Comparison of ENCODE assay signal across 1 cellular context in the genomic region with DNA sequence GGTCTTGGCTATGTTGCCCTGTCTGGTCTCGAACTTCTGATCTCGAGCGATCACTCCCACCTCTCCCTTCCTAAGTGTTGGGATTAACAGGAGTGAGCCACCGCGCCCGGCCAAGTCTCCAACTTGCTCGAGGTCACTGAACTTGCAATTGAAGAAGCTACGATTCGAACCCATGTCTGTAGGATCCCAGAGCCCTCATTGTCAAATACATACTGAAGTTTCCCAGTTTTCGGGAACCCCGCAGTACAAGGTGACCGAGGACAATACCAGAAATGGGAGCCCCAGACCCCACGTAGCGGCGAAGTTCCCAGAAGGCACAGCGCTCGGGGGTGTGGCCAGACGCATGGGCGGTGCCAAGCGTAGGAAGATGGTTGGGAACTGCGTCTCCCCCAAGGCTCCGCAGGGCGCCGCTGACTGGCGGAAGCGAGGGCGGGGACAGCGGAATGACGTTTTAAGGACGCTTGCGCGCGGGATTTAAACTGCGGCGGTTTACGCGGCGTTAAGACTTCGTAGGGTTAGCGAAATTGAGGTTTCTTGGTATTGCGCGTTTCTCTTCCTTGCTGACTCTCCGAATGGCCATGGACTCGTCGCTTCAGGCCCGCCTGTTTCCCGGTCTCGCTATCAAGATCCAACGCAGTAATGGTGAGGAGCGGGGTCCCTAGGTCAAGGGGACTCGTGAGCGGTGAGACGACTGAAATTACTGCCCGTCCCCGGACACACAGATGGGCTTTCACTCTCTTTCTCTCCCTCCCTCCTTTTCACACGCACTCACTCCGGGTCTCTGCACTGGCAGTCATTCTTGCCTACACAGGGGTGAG.
A peak's percentile ranks its signal among the peaks of the same experiment; 100 is the strongest.
TF ChIP-seq lines count a peak whose summit lies in the region.

Gene KIF2C, plus strand, starts transcription at position 477 of the 818 bp plus-strand sequence. Its CDS starts 96 bp downstream, at position 573.

TF ChIP-seq in GM23338, 12 proteins besides CTCF, POLR2A, EP300 and RAD21:
- peak; percentile 69 for TF ChIP-seq ETS1 (IDR thresholded peaks at IDR 0.05)
- TF ChIP-seq POLR2AphosphoS5 (IDR thresholded peaks at IDR 0.05; ENCODE audit: low read depth), result peak; percentile 95
- no peak for TF ChIP-seq JUNB (IDR thresholded peaks at IDR 0.05; ENCODE audit: unreplicated experiment)
- TF ChIP-seq NANOG (IDR thresholded peaks at IDR 0.05; ENCODE audit: borderline replicate concordance), result no peak
- no peak for TF ChIP-seq STAT1 (IDR thresholded peaks at IDR 0.05; ENCODE audit: unreplicated experiment)
- TF ChIP-seq, protein P1, sequence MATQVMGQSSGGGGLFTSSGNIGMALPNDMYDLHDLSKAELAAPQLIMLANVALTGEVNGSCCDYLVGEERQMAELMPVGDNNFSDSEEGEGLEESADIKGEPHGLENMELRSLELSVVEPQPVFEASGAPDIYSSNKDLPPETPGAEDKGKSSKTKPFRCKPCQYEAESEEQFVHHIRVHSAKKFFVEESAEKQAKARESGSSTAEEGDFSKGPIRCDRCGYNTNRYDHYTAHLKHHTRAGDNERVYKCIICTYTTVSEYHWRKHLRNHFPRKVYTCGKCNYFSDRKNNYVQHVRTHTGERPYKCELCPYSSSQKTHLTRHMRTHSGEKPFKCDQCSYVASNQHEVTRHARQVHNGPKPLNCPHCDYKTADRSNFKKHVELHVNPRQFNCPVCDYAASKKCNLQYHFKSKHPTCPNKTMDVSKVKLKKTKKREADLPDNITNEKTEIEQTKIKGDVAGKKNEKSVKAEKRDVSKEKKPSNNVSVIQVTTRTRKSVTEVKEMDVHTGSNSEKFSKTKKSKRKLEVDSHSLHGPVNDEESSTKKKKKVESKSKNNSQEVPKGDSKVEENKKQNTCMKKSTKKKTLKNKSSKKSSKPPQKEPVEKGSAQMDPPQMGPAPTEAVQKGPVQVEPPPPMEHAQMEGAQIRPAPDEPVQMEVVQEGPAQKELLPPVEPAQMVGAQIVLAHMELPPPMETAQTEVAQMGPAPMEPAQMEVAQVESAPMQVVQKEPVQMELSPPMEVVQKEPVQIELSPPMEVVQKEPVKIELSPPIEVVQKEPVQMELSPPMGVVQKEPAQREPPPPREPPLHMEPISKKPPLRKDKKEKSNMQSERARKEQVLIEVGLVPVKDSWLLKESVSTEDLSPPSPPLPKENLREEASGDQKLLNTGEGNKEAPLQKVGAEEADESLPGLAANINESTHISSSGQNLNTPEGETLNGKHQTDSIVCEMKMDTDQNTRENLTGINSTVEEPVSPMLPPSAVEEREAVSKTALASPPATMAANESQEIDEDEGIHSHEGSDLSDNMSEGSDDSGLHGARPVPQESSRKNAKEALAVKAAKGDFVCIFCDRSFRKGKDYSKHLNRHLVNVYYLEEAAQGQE (IDR thresholded peaks at IDR 0.05; ENCODE audit: unreplicated experiment), result no peak
- TF ChIP-seq CREB1 (CRISPR knock-in tag; IDR thresholded peaks at IDR 0.05; ENCODE audit: low read depth), result peak; percentile 89
- no peak for TF ChIP-seq ZNF331 (CRISPR knock-in tag; IDR thresholded peaks at IDR 0.05; ENCODE audit: low read depth)
- TF ChIP-seq, protein P2, sequence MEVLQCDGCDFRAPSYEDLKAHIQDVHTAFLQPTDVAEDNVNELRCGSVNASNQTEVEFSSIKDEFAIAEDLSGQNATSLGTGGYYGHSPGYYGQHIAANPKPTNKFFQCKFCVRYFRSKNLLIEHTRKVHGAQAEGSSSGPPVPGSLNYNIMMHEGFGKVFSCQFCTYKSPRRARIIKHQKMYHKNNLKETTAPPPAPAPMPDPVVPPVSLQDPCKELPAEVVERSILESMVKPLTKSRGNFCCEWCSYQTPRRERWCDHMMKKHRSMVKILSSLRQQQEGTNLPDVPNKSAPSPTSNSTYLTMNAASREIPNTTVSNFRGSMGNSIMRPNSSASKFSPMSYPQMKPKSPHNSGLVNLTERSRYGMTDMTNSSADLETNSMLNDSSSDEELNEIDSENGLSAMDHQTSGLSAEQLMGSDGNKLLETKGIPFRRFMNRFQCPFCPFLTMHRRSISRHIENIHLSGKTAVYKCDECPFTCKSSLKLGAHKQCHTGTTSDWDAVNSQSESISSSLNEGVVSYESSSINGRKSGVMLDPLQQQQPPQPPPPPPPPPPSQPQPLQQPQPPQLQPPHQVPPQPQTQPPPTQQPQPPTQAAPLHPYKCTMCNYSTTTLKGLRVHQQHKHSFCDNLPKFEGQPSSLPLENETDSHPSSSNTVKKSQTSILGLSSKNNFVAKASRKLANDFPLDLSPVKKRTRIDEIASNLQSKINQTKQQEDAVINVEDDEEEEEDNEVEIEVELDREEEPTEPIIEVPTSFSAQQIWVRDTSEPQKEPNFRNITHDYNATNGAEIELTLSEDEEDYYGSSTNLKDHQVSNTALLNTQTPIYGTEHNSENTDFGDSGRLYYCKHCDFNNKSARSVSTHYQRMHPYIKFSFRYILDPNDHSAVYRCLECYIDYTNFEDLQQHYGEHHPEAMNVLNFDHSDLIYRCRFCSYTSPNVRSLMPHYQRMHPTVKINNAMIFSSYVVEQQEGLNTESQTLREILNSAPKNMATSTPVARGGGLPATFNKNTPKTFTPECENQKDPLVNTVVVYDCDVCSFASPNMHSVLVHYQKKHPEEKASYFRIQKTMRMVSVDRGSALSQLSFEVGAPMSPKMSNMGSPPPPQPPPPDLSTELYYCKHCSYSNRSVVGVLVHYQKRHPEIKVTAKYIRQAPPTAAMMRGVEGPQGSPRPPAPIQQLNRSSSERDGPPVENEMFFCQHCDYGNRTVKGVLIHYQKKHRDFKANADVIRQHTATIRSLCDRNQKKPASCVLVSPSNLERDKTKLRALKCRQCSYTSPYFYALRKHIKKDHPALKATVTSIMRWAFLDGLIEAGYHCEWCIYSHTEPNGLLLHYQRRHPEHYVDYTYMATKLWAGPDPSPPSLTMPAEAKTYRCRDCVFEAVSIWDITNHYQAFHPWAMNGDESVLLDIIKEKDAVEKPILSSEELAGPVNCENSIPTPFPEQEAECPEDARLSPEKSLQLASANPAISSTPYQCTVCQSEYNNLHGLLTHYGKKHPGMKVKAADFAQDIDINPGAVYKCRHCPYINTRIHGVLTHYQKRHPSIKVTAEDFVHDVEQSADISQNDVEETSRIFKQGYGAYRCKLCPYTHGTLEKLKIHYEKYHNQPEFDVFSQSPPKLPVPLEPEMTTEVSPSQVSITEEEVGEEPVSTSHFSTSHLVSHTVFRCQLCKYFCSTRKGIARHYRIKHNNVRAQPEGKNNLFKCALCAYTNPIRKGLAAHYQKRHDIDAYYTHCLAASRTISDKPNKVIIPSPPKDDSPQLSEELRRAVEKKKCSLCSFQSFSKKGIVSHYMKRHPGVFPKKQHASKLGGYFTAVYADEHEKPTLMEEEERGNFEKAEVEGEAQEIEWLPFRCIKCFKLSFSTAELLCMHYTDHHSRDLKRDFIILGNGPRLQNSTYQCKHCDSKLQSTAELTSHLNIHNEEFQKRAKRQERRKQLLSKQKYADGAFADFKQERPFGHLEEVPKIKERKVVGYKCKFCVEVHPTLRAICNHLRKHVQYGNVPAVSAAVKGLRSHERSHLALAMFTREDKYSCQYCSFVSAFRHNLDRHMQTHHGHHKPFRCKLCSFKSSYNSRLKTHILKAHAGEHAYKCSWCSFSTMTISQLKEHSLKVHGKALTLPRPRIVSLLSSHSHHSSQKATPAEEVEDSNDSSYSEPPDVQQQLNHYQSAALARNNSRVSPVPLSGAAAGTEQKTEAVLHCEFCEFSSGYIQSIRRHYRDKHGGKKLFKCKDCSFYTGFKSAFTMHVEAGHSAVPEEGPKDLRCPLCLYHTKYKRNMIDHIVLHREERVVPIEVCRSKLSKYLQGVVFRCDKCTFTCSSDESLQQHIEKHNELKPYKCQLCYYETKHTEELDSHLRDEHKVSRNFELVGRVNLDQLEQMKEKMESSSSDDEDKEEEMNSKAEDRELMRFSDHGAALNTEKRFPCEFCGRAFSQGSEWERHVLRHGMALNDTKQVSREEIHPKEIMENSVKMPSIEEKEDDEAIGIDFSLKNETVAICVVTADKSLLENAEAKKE (CRISPR knock-in tag; IDR thresholded peaks at IDR 0.05), result no peak
- no peak for TF ChIP-seq ZNF114 (CRISPR knock-in tag; IDR thresholded peaks at IDR 0.05)
- no peak for TF ChIP-seq EZH2 (IDR thresholded peaks at IDR 0.05; ENCODE audit: low read depth, unreplicated experiment)
- TF ChIP-seq EZH2phosphoT487 (IDR thresholded peaks at IDR 0.05; ENCODE audit: unreplicated experiment), result no peak
